Comparison of ENCODE assay signal across 2 cellular contexts in the genomic region with DNA sequence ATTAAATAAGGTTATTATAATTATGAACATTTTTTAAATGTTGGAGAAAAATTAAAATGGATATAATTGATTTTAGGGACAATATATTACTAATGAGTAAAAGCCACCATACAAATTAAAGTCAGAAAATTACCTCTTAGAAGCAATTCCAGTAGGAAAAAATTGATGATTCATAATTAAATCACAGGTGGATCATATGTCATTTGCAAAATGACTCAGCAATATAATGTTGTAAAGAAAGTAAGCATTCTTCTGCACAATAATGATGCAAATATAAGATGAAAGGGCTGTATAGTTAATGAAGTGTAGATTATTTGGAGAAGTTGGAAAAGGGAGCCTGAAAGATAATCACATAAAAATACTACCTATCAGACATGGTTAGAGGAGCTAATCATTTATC.
TF ChIP-seq lines count a peak whose summit lies in the region.

No MANE protein-coding gene starts in this region.

TF ChIP-seq in A549, 52 proteins besides CTCF, POLR2A, EP300 and RAD21:
- no peak for TF ChIP-seq HDAC2 (IDR thresholded peaks at IDR 0.05)
- peak; percentile 97 for TF ChIP-seq MAFK (IDR thresholded peaks at IDR 0.05; ENCODE audit: partially characterized antibody)
- no peak for TF ChIP-seq EHF (CRISPR knock-in tag; IDR thresholded peaks at IDR 0.05)
- peak; percentile 86 for TF ChIP-seq NFE2L2 (conservative IDR thresholded peaks at IDR 0.05; ENCODE audit: low read length)
- TF ChIP-seq FOSL2 (IDR thresholded peaks at IDR 0.05), result no peak
- peak; percentile 66 for TF ChIP-seq FOSL2 (CRISPR knock-in tag; IDR thresholded peaks at IDR 0.05)
- TF ChIP-seq CEBPB (IDR thresholded peaks at IDR 0.05), result no peak
- 0 out of 2 replicates have a peak, but pooled peaks have one; percentile 33 for TF ChIP-seq JUNB (IDR thresholded peaks at IDR 0.05)
- no peak for TF ChIP-seq KDM1A (IDR thresholded peaks at IDR 0.05; ENCODE audit: low read depth)
- no peak for TF ChIP-seq NPAS2 (CRISPR knock-in tag; IDR thresholded peaks at IDR 0.05; ENCODE audit: borderline replicate concordance)

TF ChIP-seq in GM23338, 12 proteins besides CTCF, POLR2A, EP300 and RAD21:
- TF ChIP-seq EZH2phosphoT487 (IDR thresholded peaks at IDR 0.05; ENCODE audit: unreplicated experiment), result no peak
